8 cellular contexts compared by ENCODE assay signal in genomic region chr11:64206457-64207246, GRCh38. TPM values are rescaled to one million over a fixed set of nuclear protein-coding genes. Genes with fewer than 3 reads are reported as not detected.
DNase-seq lines count a peak whose midpoint lies in the region; ATAC-seq lines count a peak whose summit lies in the region.

Gene FERMT3, plus strand, starts transcription at chr11:64206721. Its CDS starts 644 bp downstream, at chr11:64207365.

- H3K4me3 Mint-ChIP-seq in immature natural killer cell = peak within 1 kb of the TSS; percentile 90 to 95 (median 91)

- DNase-seq in GM19238 (ENCODE audit: insufficient read length, low spot score) = peak; percentile 71
- peak; percentile 29 for DNase-seq in RPMI7951 (ENCODE audit: low read depth)
- peak; percentile 36 for DNase-seq in activated gamma-delta T cell (lab: John Stamatoyannopoulos, UW)
- DNase-seq in immature natural killer cell = peak; percentile 63 to 68 (median 66)
- DNase-seq in stimulated activated CD4-positive, alpha-beta T cell treated with anti-CD3 and anti-CD28 coated beads, Interleukin-4, amount 100 ng/mL, for 4 hours = peak; percentile 78 to 82
- DNase-seq in NCI-H1930 (lab: John Stamatoyannopoulos, UW) = no peak
- no peak for DNase-seq in superior temporal gyrus (ENCODE audit: extremely low spot score)

- H3K27ac Mint-ChIP-seq in immature natural killer cell = peak within 1 kb of the TSS; percentile 91 to 96 (median 95)

- peaks cover 15 to 27% (median 17%) of the 10 kb centered on the region in 3 donors for H3K36me3 Mint-ChIP-seq in immature natural killer cell

- no peaks in the 10 kb centered on the region for H3K9me3 Mint-ChIP-seq in immature natural killer cell

- H3K27me3 Mint-ChIP-seq in immature natural killer cell (ENCODE audit: low read depth in 3 of 3) = peaks cover 5 to 11% (median 6%) of the 10 kb centered on the region in 3 donors

- ATAC-seq in HG03095 (IDR thresholded peaks at IDR 0.05; ENCODE audit: unreplicated experiment) = no peak

- H3K4me1 Mint-ChIP-seq in immature natural killer cell = peaks cover 32 to 45% of the 10 kb centered on the region in 2 donors

RNA-seq across cellular contexts. Expression of gene FERMT3, which starts in this region (rescaled TPM):
- total RNA-seq in RPMI7951 (2014; rRNA removed; shearing (Covaris generic)) = 25.9 and 29.1 TPM in 2 replicates
- 100 to 1,000 TPM; 181 to 297 (median 236) TPM for polyA plus RNA-seq in immature natural killer cell

Comparison
In these comparisons a context has a peak if more than half of its experiments do, and no peak if none do; other contexts are left out.
1. DNase-seq: peak in GM19238 (single experiment), RPMI7951 (single experiment), activated gamma-delta T cell (single experiment), immature natural killer cell (3 of 3) and stimulated activated CD4-positive, alpha-beta T cell treated with anti-CD3 and anti-CD28 coated beads, Interleukin-4, amount 100 ng/mL, for 4 hours (2 of 2); none in NCI-H1930 (0 of 2) and superior temporal gyrus (single experiment).